23 cellular contexts compared by ENCODE assay signal in the genomic region with DNA sequence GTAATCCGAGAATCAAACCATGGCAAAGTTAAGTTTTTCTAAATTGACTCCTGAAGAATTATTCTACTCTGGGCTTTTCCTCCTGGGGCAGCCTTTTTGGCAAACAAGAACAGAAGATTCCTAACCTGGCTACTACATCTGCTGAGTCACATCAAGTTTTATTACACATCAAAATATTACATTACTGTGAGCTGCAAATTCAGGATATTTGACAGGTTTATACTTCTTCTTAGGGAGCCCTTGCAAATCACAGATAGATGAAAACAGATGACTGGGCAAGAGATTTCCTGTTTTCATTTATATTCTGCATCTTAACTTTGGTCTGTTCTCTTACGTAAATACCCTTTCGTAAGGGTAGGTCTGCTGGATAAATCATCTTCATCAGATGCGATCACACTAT. TPM values are rescaled to one million over a fixed set of nuclear protein-coding genes. Genes with fewer than 3 reads are reported as not detected.
A peak's percentile ranks its signal among the peaks of the same experiment; 100 is the strongest.
DNase-seq lines count a peak whose midpoint lies in the region; ATAC-seq, FAIRE-seq and TF ChIP-seq lines count a peak whose summit lies in the region.
"Had no signal": no experiment of that assay in that cellular context is flagged by ENCODE, and none has a peak within 500 bp of the region (broad histone marks: within the 10 kb centered on the region; RNA-seq: fewer than 3 reads in every experiment).

No MANE protein-coding gene starts in this region.

- H3K9me3 ChIP-seq in SK-N-MC (ENCODE audit: low read depth, low read length): no peaks in the 10 kb centered on the region
- H3K9me3 ChIP-seq: BLaER1 treated with 17β-estradiol and CSF1 and Interleukin-3, amounts not matched to agents 10 nM and 100 nM; lower lobe of right lung; SJCRH30; tibial nerve had no signal

- intact Hi-C loops in left ventricle myocardium superior (cut with micrococcal nuclease): no loop called here

- no peak for ATAC-seq in stimulated activated naive CD8-positive, alpha-beta T cell treated with anti-CD3 and anti-CD28 coated beads, Interleukin-15, amount 100 ng/mL, for 72 hours
- no peak for ATAC-seq in left ventricle myocardium superior
- ATAC-seq: lower lobe of right lung; sciatic nerve; stimulated activated naive CD8-positive, alpha-beta T cell treated with anti-CD3 and anti-CD28 coated beads, Interleukin-15, Interleukin-2, amounts not matched to agents 100 U/mL and 50 U/mL, for 24 hours had no signal

- TF ChIP-seq CTCF in fibroblast of villous mesenchyme (IDR thresholded peaks at IDR 0.05; ENCODE audit: insufficient read depth, low read depth, low read length): no peak

- H3K27ac ChIP-seq in ACC112 (ENCODE audit: low read depth, low read length) (peak overlapping the region; percentile 44; the same call in 1 of the 2 replicates), SK-N-MC (peak overlapping the region; percentile 87)
- H3K27ac ChIP-seq: BLaER1 treated with 17β-estradiol and CSF1 and Interleukin-3, amounts not matched to agents 10 nM and 100 nM; HL-60; lower lobe of right lung; parathyroid adenoma; SJCRH30; tibial nerve had no signal

- H3K27me3 Mint-ChIP-seq in stimulated activated naive CD8-positive, alpha-beta T cell treated with anti-CD3 and anti-CD28 coated beads, Interleukin-15, amount 100 ng/mL, for 72 hours: no peaks in the 10 kb centered on the region

- no peaks in the 10 kb centered on the region for H3K27me3 ChIP-seq in ACC112 (ENCODE audit: insufficient read depth, low read length)
- H3K27me3 ChIP-seq: BLaER1 treated with 17β-estradiol and CSF1 and Interleukin-3, amounts not matched to agents 10 nM and 100 nM; SJCRH30; tibial nerve had no signal

- FAIRE-seq in GM12891 (lab: Jason Lieb, UNC): no peak
- FAIRE-seq: D721Med had no signal

- H3K4me1 ChIP-seq in ACC112 (ENCODE audit: control insufficient read depth, insufficient read depth, low read length, unreplicated experiment): peaks cover 17% of the 10 kb centered on the region
- H3K4me1 ChIP-seq: lower lobe of right lung, parathyroid adenoma, tibial nerve had no signal

- H3K36me3 ChIP-seq in ACC112 (ENCODE audit: insufficient read depth, low read length) (no peaks in the 10 kb centered on the region), SK-N-MC (ENCODE audit: insufficient read depth, low read length) (no peaks in the 10 kb centered on the region)
- H3K36me3 ChIP-seq: SJCRH30 had no signal

- no peak overlapping the region for H2AFZ ChIP-seq in ACC112 (ENCODE audit: low read length, unreplicated experiment)
- H2AFZ ChIP-seq: parathyroid adenoma had no signal

- H3K79me2 ChIP-seq in ACC112 (ENCODE audit: control insufficient read depth, insufficient read depth, low read length, unreplicated experiment): no peaks in the 10 kb centered on the region
- H3K79me2 ChIP-seq: parathyroid adenoma had no signal

- H3K9me3 Mint-ChIP-seq in stimulated activated naive CD8-positive, alpha-beta T cell treated with anti-CD3 and anti-CD28 coated beads, Interleukin-15, amount 100 ng/mL, for 72 hours: no peaks in the 10 kb centered on the region
- H3K9me3 Mint-ChIP-seq: immature natural killer cell had no signal

- peaks cover 9% of the 10 kb centered on the region for H3K4me1 Mint-ChIP-seq in stimulated activated naive CD8-positive, alpha-beta T cell treated with anti-CD3 and anti-CD28 coated beads, Interleukin-15, amount 100 ng/mL, for 72 hours

- peak overlapping the region in 1 of 2 donors; percentile 54 for H3K27ac Mint-ChIP-seq in stimulated activated naive CD8-positive, alpha-beta T cell treated with anti-CD3 and anti-CD28 coated beads, Interleukin-15, amount 100 ng/mL, for 72 hours
- H3K27ac Mint-ChIP-seq: immature natural killer cell had no signal

- no peak overlapping the region for H3K4me3 Mint-ChIP-seq in stimulated activated naive CD8-positive, alpha-beta T cell treated with anti-CD3 and anti-CD28 coated beads, Interleukin-15, amount 100 ng/mL, for 72 hours
- H3K4me3 Mint-ChIP-seq: immature natural killer cell had no signal

- DNase-seq in EH (ENCODE audit: low read depth) (peak; percentile 27), SK-N-MC (ENCODE audit: low read depth, low spot score) (no peak), fibroblast of villous mesenchyme (ENCODE audit: low read depth) (peak; percentile 91), SKM-1 treated with dmso at 0.1 percent for 144 hours (lab: John Stamatoyannopoulos, UW; ENCODE audit: unreplicated experiment) (no peak), GM12891 (ENCODE audit: insufficient read length, low spot score) (no peak), left ventricle myocardium superior (no peak)
- DNase-seq in stimulated activated naive CD8-positive, alpha-beta T cell treated with anti-CD3 and anti-CD28 coated beads, Interleukin-15, amount 100 ng/mL, for 72 hours: no peak
- DNase-seq: activated CD4-positive, alpha-beta T cell treated with anti-CD3 and anti-CD28 coated beads for 1 hour; activated CD8-positive, alpha-beta memory T cell treated with anti-CD3 and anti-CD28 coated beads, Interleukin-2, amount 50 U/mL, for 48 hours; activated gamma-delta T cell treated with Interleukin-2 at 50 U/mL for 16 hours; immature natural killer cell; lower lobe of right lung; NCI-H1694 treated with DMSO at 0.1 percent for 48 hours; NCI-H226; SJCRH30; stimulated activated naive CD8-positive, alpha-beta T cell treated with anti-CD3 and anti-CD28 coated beads, Interleukin-15, Interleukin-2, amounts not matched to agents 100 U/mL and 50 U/mL, for 24 hours had no signal

- TF ChIP-seq POLR2A in GM12891 (IDR thresholded peaks at IDR 0.05; ENCODE audit: low read depth, low read length): no peak

- H3K4me3 ChIP-seq in ACC112 (ENCODE audit: low read depth, low read length): no peak overlapping the region
- 0 out of 2 replicates have a peak overlapping the region, but pooled peaks have one; percentile 0 for H3K4me3 ChIP-seq in SK-N-MC
- H3K4me3 ChIP-seq in fibroblast of villous mesenchyme (ENCODE audit: low read depth, low read length): no peak overlapping the region
- H3K4me3 ChIP-seq: BLaER1 treated with 17β-estradiol and CSF1 and Interleukin-3, amounts not matched to agents 10 nM and 100 nM; lower lobe of right lung; SJCRH30; tibial nerve had no signal

- H3K9ac ChIP-seq in SK-N-MC (ENCODE audit: insufficient read length): peak overlapping the region; percentile 24
- H3K9ac ChIP-seq: BLaER1 treated with 17β-estradiol and CSF1 and Interleukin-3, amounts not matched to agents 10 nM and 100 nM; parathyroid adenoma had no signal

TF ChIP-seq in GM12891, 5 proteins besides CTCF, POLR2A, EP300 and RAD21:
- no peak for TF ChIP-seq POLR2AphosphoS5 (IDR thresholded peaks at IDR 0.05; ENCODE audit: low read depth, low read length)
- TF ChIP-seq TAF1 (IDR thresholded peaks at IDR 0.05; ENCODE audit: low read depth, low read length): no peak
- no peak for TF ChIP-seq SPI1 (IDR thresholded peaks at IDR 0.05; ENCODE audit: low read depth, low read length)
- TF ChIP-seq PAX5 (IDR thresholded peaks at IDR 0.05; ENCODE audit: insufficient read depth, low read length, severe bottlenecking): no peak
- no peak for TF ChIP-seq POU2F2 (IDR thresholded peaks at IDR 0.05; ENCODE audit: low read depth, low read length)

RNA-seq across cellular contexts. Expression of a gene that starts 23.6 kb away (rescaled TPM):
- total RNA-seq in fibroblast of villous mesenchyme (7.8 and 9.7 TPM in 2 replicates), left ventricle myocardium superior (7.3 TPM)
- 3.3 TPM for polyA plus RNA-seq in GM12891 (2012; ENCODE audit: low read depth, missing spikeins)

RNA-seq across cellular contexts. Expression of a gene that starts 23.8 kb away (rescaled TPM):
- total RNA-seq in fibroblast of villous mesenchyme (14.7 and 20.3 TPM in 2 replicates), left ventricle myocardium superior (105 TPM)
- polyA plus RNA-seq in GM12891 (2012; ENCODE audit: low read depth, missing spikeins): 71.4 TPM

Comparison
In these comparisons a context has a peak if more than half of its experiments do, and no peak if none do; other contexts are left out.
1. DNase-seq: peak in EH (single experiment) and fibroblast of villous mesenchyme (single experiment); none in SK-N-MC (single experiment), SKM-1 treated with dmso at 0.1 percent for 144 hours (single experiment), GM12891 (single experiment), stimulated activated naive CD8-positive, alpha-beta T cell treated with anti-CD3 and anti-CD28 coated beads, Interleukin-15, amount 100 ng/mL, for 72 hours (0 of 2) and left ventricle myocardium superior (single experiment).